8 cellular contexts compared by ENCODE assay signal in genomic region chr14:45251912-45252311, GRCh38. TPM values are rescaled to one million over a fixed set of nuclear protein-coding genes. Genes with fewer than 3 reads are reported as not detected.
DNase-seq lines count a peak whose midpoint lies in the region; ATAC-seq, FAIRE-seq and TF ChIP-seq lines count a peak whose summit lies in the region.

No MANE protein-coding gene starts in this region.

- no peak for TF ChIP-seq CTCF in OCI-LY3 (IDR thresholded peaks at IDR 0.05; ENCODE audit: low read depth, low read length)

- peak overlapping the region; percentile 74 to 97 (median 94) for H3K27ac Mint-ChIP-seq in CD4-positive, alpha-beta memory T cell

- H3K27me3 ChIP-seq in CD4-positive, alpha-beta memory T cell (ENCODE audit: insufficient read depth, low read length), result no peaks in the 10 kb centered on the region
- no peaks in the 10 kb centered on the region for H3K27me3 ChIP-seq in OCI-LY3 (ENCODE audit: low read depth, low read length)
- no peaks in the 10 kb centered on the region for H3K27me3 ChIP-seq in muscle layer of duodenum (ENCODE audit: low read depth, low read length)

- no peak for FAIRE-seq in RCC 7860 (lab: Jason Lieb, UNC)

- peak overlapping the region; percentile 75 for H3K4me2 ChIP-seq in OCI-LY3 (ENCODE audit: low read length)

- ATAC-seq in GM18909 (IDR thresholded peaks at IDR 0.05; ENCODE audit: poor library complexity, unreplicated experiment) (peak; percentile 69), HG03095 (IDR thresholded peaks at IDR 0.05; ENCODE audit: unreplicated experiment) (peak; percentile 59)

- CTCF ChIA-PET in CD4-positive, alpha-beta memory T cell (lab: Charles Lee; ENCODE audit: partially characterized antibody), result interaction anchor here (1.3 to 4.4 kb wide), 3 partner anchors 10 to 355 kb away, joined by 5 to 33 read pairs (median 11); a partner anchor contains a TSS

- intact Hi-C loops in CD4-positive, alpha-beta memory T cell (cut with micrococcal nuclease), result loop anchor here (5.0 kb wide), 1 partner anchor 340 kb away; no protein-coding TSS in a partner anchor

- no peaks in the 10 kb centered on the region for H3K27me3 Mint-ChIP-seq in CD4-positive, alpha-beta memory T cell

- H3K36me3 ChIP-seq in CD4-positive, alpha-beta memory T cell (ENCODE audit: insufficient read depth, low read length), result no peaks in the 10 kb centered on the region
- H3K36me3 ChIP-seq in OCI-LY3 (replicated peaks; ENCODE audit: low read depth, low read length), result peaks cover 16% of the 10 kb centered on the region
- H3K36me3 ChIP-seq in muscle layer of duodenum (ENCODE audit: control insufficient read depth in 1 of 2, insufficient read depth in 2 of 2, low read length in 2 of 2), result no peaks in the 10 kb centered on the region

- H3K4me3 Mint-ChIP-seq in CD4-positive, alpha-beta memory T cell, result peak overlapping the region; percentile 91 to 97 (median 94)

- H4K20me1 ChIP-seq in OCI-LY3 (ENCODE audit: insufficient read depth, low read length), result peaks cover 47% of the 10 kb centered on the region

- H3K9me3 Mint-ChIP-seq in CD4-positive, alpha-beta memory T cell, result peaks cover 0 to 8% (median 5%) of the 10 kb centered on the region in 8 donors

- H3K27ac ChIP-seq in CD4-positive, alpha-beta memory T cell (ENCODE audit: low read depth, low read length), result peak overlapping the region; percentile 40
- H3K27ac ChIP-seq in OCI-LY3 (ENCODE audit: low read length) (peak overlapping the region; percentile 90), muscle layer of duodenum (ENCODE audit: low read length) (peak overlapping the region; percentile 96)

- H3K4me1 Mint-ChIP-seq in CD4-positive, alpha-beta memory T cell, result peaks cover 17 to 39% (median 25%) of the 10 kb centered on the region in 4 donors

- H2AFZ ChIP-seq in OCI-LY3 (ENCODE audit: low read depth, low read length), result no peak overlapping the region

- peak overlapping the region; percentile 84 for H3K9ac ChIP-seq in OCI-LY3 (ENCODE audit: low read length)

- peak in 3 of 5 donors; percentile 19 to 23 (median 21) for DNase-seq in CD4-positive, alpha-beta memory T cell
- DNase-seq in cerebellar cortex (ENCODE audit: low spot score) (peak; percentile 4), SHP77 treated with DMSO at 0.1 percent for 48 hours (lab: John Stamatoyannopoulos, UW) (no peak), RCC 7860 (ENCODE audit: low spot score) (no peak)

- POLR2A ChIA-PET in CD4-positive, alpha-beta memory T cell (lab: Charles Lee; ENCODE audit: partially characterized antibody), result interaction anchor here (1.3 to 3.2 kb wide), 6 partner anchors 43 to 355 kb away, joined by 3 to 44 read pairs (median 10); partner anchors contain the start of genes FKBP3, KLHL28, PRPF39 and TOGARAM1

- H3K79me2 ChIP-seq in OCI-LY3 (ENCODE audit: low read length), result peaks cover 74% of the 10 kb centered on the region

- H3K36me3 Mint-ChIP-seq in CD4-positive, alpha-beta memory T cell, result peaks cover 0 to 13% of the 10 kb centered on the region in 2 donors

- no peaks in the 10 kb centered on the region for H3K9me3 ChIP-seq in CD4-positive, alpha-beta memory T cell (ENCODE audit: control insufficient read depth in 1 of 2, low read length in 2 of 2)
- H3K9me3 ChIP-seq in OCI-LY3 (ENCODE audit: insufficient read depth, low read length) (no peaks in the 10 kb centered on the region), muscle layer of duodenum (ENCODE audit: control insufficient read depth in 1 of 2, low read length in 2 of 2) (no peaks in the 10 kb centered on the region)

- H3K4me1 ChIP-seq in CD4-positive, alpha-beta memory T cell (ENCODE audit: insufficient read depth, low read length), result peaks cover 48% of the 10 kb centered on the region
- H3K4me1 ChIP-seq in OCI-LY3 (ENCODE audit: low read length) (peaks cover 33% of the 10 kb centered on the region), muscle layer of duodenum (ENCODE audit: control insufficient read depth in 1 of 2, insufficient read depth in 2 of 2, low read length in 2 of 2) (peaks cover 6 to 9% of the 10 kb centered on the region in 2 donors)

- peak overlapping the region; percentile 83 to 93 for H3K4me3 ChIP-seq in CD4-positive, alpha-beta memory T cell (ENCODE audit: low read length in 2 of 2)
- H3K4me3 ChIP-seq in OCI-LY3 (ENCODE audit: low read length) (peak overlapping the region; percentile 81), muscle layer of duodenum (ENCODE audit: low read depth in 1 of 2, low read length in 2 of 2) (peak overlapping the region; percentile 88 to 89)

RNA-seq across cellular contexts. Expression of gene MIS18BP1, which starts 1.1 kb away (rescaled TPM):
- total RNA-seq in CD4-positive, alpha-beta memory T cell, result 10 to 100 TPM; 30.6 to 31.2 TPM
- polyA plus RNA-seq in CD4-positive, alpha-beta memory T cell, result 10 to 100 TPM; 14.9 to 28.9 TPM

Comparison
In these comparisons a context has a peak if more than half of its experiments do, and no peak if none do; other contexts are left out.
1. DNase-seq: peak in CD4-positive, alpha-beta memory T cell (3 of 5) and cerebellar cortex (single experiment); none in SHP77 treated with DMSO at 0.1 percent for 48 hours (single experiment) and RCC 7860 (single experiment).
2. H3K27ac ChIP-seq: peak in every context shown above with its lines; median percentile 96 in muscle layer of duodenum; 90 in OCI-LY3; 40 in CD4-positive, alpha-beta memory T cell.
3. Peak in every context shown above with its lines, with median percentiles within 50 percentile points of each other: H3K4me3 ChIP-seq.